In the genomic region with DNA sequence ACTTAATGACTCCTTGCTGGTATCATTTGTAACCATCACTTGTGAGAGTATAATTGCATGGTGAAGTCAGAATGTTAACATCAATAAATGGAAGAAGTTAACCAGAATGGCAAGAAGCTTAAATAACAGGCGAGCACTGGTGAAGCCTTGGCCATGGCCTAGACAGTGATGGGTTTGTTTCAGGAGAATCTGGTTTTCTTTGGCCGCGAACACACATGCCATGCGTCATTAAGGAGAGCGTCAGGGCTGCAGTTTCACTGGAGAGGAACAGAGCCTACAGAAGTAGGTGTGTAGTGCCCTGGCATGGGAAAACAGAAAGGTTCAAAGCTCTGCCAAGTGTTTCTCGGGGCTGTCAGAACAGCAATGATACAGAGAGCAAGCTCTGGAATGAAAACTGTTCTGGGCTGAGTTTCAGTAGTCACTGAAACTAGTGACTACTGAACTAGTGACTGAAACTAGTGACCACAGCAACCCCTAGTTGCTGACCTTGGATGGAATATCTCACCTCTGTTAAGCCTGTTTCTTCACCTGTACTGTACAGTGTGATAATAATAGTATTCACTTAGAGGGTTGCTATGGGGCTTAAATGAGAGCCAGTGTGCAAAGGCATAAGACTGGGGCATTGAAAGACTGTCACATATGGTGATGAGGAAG, we compare ENCODE assay signal across 11 cellular contexts.
DNase-seq lines count a peak whose midpoint lies in the region; ATAC-seq and TF ChIP-seq lines count a peak whose summit lies in the region.
"Had no signal": no experiment of that assay in that cellular context is flagged by ENCODE, and none has a peak within 500 bp of the region (broad histone marks: within the 10 kb centered on the region; RNA-seq: fewer than 3 reads in every experiment).

No MANE protein-coding gene starts in this region.

- H3K36me3 ChIP-seq in osteoblast (ENCODE audit: insufficient read depth, low read length), result peaks cover 20% of the 10 kb centered on the region

- peak; percentile 90 for ATAC-seq in GM19035 (IDR thresholded peaks at IDR 0.05; ENCODE audit: unreplicated experiment)
- peak; percentile 95 for ATAC-seq in HG03521 (IDR thresholded peaks at IDR 0.05; ENCODE audit: unreplicated experiment)
- ATAC-seq: K562 had no signal

- no peak overlapping the region for H2AK5ac ChIP-seq in H9 (ENCODE audit: insufficient read length, low read length)

- H3K79me1 ChIP-seq in H9 (ENCODE audit: insufficient read depth, low read depth, low read length, poor library complexity, severe bottlenecking), result no peaks in the 10 kb centered on the region

- no peak overlapping the region for H3K56ac ChIP-seq in H9 (ENCODE audit: insufficient read length, low read depth, low read length)

- H3K27me3 Mint-ChIP-seq in H9 (ENCODE audit: low read depth), result no peaks in the 10 kb centered on the region

- peak overlapping the region; percentile 8 to 31 (median 19); a peak in 2 of 7 replicates for H3K27ac Mint-ChIP-seq in H9

- no peak overlapping the region for H3K4me3 Mint-ChIP-seq in H9

- H3K27me3 ChIP-seq in H9 (ENCODE audit: insufficient read depth, low read length) (no peaks in the 10 kb centered on the region), osteoblast (ENCODE audit: insufficient read depth, low read length) (no peaks in the 10 kb centered on the region)

- no peak overlapping the region for H3K14ac ChIP-seq in H9 (ENCODE audit: insufficient read depth, low read length)

- no peak overlapping the region for H3K9ac ChIP-seq in H9 (ENCODE audit: extremely low read depth, insufficient read length, low read length)

- H3K4me3 ChIP-seq in osteoblast (ENCODE audit: insufficient read depth, low read length), result no peak overlapping the region
- H3K4me3 ChIP-seq: K562, SK-N-MC had no signal

- H4K8ac ChIP-seq in H9 (replicated peaks; ENCODE audit: insufficient read length, low read depth, low read length), result no peak overlapping the region

- H3K4ac ChIP-seq in H9 (ENCODE audit: low read depth, low read length), result no peak overlapping the region

- no peak overlapping the region for H2AFZ ChIP-seq in H9 (ENCODE audit: low read length)
- no peak overlapping the region for H2AFZ ChIP-seq in osteoblast (ENCODE audit: low read length)

- no peak overlapping the region for H2BK20ac ChIP-seq in H9 (ENCODE audit: low read depth, low read length, poor library complexity, severe bottlenecking)

- no peak overlapping the region for H2BK5ac ChIP-seq in H9 (ENCODE audit: insufficient read length, low read length)

- H2BK12ac ChIP-seq in H9 (ENCODE audit: insufficient read length, low read depth, low read length), result no peak overlapping the region

- H3K9me3 ChIP-seq in H9 (ENCODE audit: control insufficient read depth, low read depth, low read length) (no peaks in the 10 kb centered on the region), osteoblast (ENCODE audit: low read depth, low read length) (no peaks in the 10 kb centered on the region)

- H4K20me1 ChIP-seq in H9 (ENCODE audit: control insufficient read depth, insufficient read depth, insufficient read length), result peaks cover 3% of the 10 kb centered on the region
- H4K20me1 ChIP-seq in osteoblast (ENCODE audit: insufficient read depth, low read length), result no peaks in the 10 kb centered on the region

- no peaks in the 10 kb centered on the region for H3K23me2 ChIP-seq in H9 (ENCODE audit: insufficient read length, low read depth, low read length, poor library complexity, severe bottlenecking)

- H3K27ac ChIP-seq in H9 (ENCODE audit: insufficient read length, low read depth, low read length), result no peak overlapping the region
- H3K27ac ChIP-seq in osteoblast (ENCODE audit: low read depth, low read length), result peak overlapping the region; percentile 51
- H3K27ac ChIP-seq: SK-N-MC had no signal

- no CpG with 5 or more reads among the region's 6 CpGs for WGBS in H9 (ENCODE audit: extremely low coverage, insufficient read length, low lambda C conversion rate)

- no peak for DNase-seq in H9
- DNase-seq in osteoblast (ENCODE audit: insufficient read length, low spot score, missing footprints), result no peak
- no peak for DNase-seq in kidney tubule cell (ENCODE audit: low spot score)
- DNase-seq in NCI-H1092 (lab: John Stamatoyannopoulos, UW), result no peak
- no peak for DNase-seq in AG08396 (ENCODE audit: low spot score)
- DNase-seq in COLO668 (lab: John Stamatoyannopoulos, UW; ENCODE audit: unreplicated experiment), result no peak
- DNase-seq: stimulated activated naive CD4-positive, alpha-beta T cell treated with Interleukin-2 at 50 U/mL for 16 hours had no signal

- H3K79me2 ChIP-seq in H9 (ENCODE audit: insufficient read depth, low read length) (no peaks in the 10 kb centered on the region), osteoblast (ENCODE audit: insufficient read depth, low read length) (no peaks in the 10 kb centered on the region)

- no peak overlapping the region for H3K23ac ChIP-seq in H9 (ENCODE audit: insufficient read length, low read depth, low read length)

- no peaks in the 10 kb centered on the region for H3K9me3 Mint-ChIP-seq in H9

- H4K91ac ChIP-seq in H9 (ENCODE audit: insufficient read length, low read depth, low read length), result no peak overlapping the region

- no peak overlapping the region for H4K5ac ChIP-seq in H9 (ENCODE audit: insufficient read length, low read depth, low read length)

- H2BK120ac ChIP-seq in H9 (ENCODE audit: low read depth, low read length, poor library complexity, severe bottlenecking), result no peak overlapping the region

- H3T11ph ChIP-seq in H9 (ENCODE audit: low read length), result no peak overlapping the region

- H3K4me2 ChIP-seq in H9 (ENCODE audit: insufficient read depth, insufficient read length, low read length) (no peak overlapping the region), osteoblast (ENCODE audit: insufficient read depth, low read length) (no peak overlapping the region)

- H3K36me3 Mint-ChIP-seq in H9 (ENCODE audit: insufficient read depth in 1 of 3, low read depth in 3 of 3), result peaks cover 17 to 63% (median 45%) of the 10 kb centered on the region in 3 experiments; a peak in 6 of 7 replicates

- peaks cover 0 to 2% of the 10 kb centered on the region in 2 experiments; a peak in 1 of 4 replicates for H3K4me1 Mint-ChIP-seq in H9

- H3K4me1 ChIP-seq in H9 (ENCODE audit: insufficient read depth, low read length), result no peaks in the 10 kb centered on the region
- H3K4me1 ChIP-seq in osteoblast (ENCODE audit: insufficient read depth, low read length), result no peaks in the 10 kb centered on the region

- no peak overlapping the region for H3K18ac ChIP-seq in H9 (ENCODE audit: insufficient read length, low read depth, low read length)

- H2BK15ac ChIP-seq in H9 (ENCODE audit: low read depth, low read length), result no peak overlapping the region

- TF ChIP-seq CTCF in H9 (conservative IDR thresholded peaks at IDR 0.05), result no peak
- TF ChIP-seq CTCF in osteoblast (IDR thresholded peaks at IDR 0.05; ENCODE audit: extremely low read depth, low read depth, low read length), result no peak
